15 cellular contexts compared by ENCODE assay signal in genomic region chr1:220160027-220160426, GRCh38.
DNase-seq lines count a peak whose midpoint lies in the region; ATAC-seq, FAIRE-seq and TF ChIP-seq lines count a peak whose summit lies in the region.
"Had no signal": no experiment of that assay in that cellular context is flagged by ENCODE, and none has a peak within 500 bp of the region (broad histone marks: within the 10 kb centered on the region; RNA-seq: fewer than 3 reads in every experiment).

No MANE protein-coding gene starts in this region.

- ATAC-seq in activated T-cell treated with anti-CD3 and anti-CD28 coated beads, Interleukin-2, amount 50 U/mL, for 4 hours = no peak
- no peak for ATAC-seq in GM21381 (IDR thresholded peaks at IDR 0.05; ENCODE audit: unreplicated experiment)
- ATAC-seq in naive thymus-derived CD4-positive, alpha-beta T cell = no peak

- intact Hi-C loops in testis (cut with DNase I; ENCODE audit: low total_unique reads) = no loop called here
- intact Hi-C loops in naive thymus-derived CD4-positive, alpha-beta T cell (cut with micrococcal nuclease) = no loop called here

- FAIRE-seq in small intestine (lab: Jason Lieb, UNC) = no peak
- FAIRE-seq: GM19239 had no signal

- H3K4me3 ChIP-seq in fibroblast of pulmonary artery (replicated peaks; ENCODE audit: low read depth, low read length) (no peak overlapping the region), small intestine (ENCODE audit: low read depth in 1 of 2, low read length in 2 of 2) (no peak overlapping the region), testis (no peak overlapping the region)
- H3K4me3 ChIP-seq in naive thymus-derived CD4-positive, alpha-beta T cell (ENCODE audit: low read length) = no peak overlapping the region

- peak overlapping the region; percentile 1 for H3K27ac Mint-ChIP-seq in activated T-cell treated with anti-CD3 and anti-CD28 coated beads, Interleukin-2, amount 50 U/mL, for 24 hours
- peak overlapping the region in 2 of 9 donors; percentile 3 to 76 for H3K27ac Mint-ChIP-seq in naive thymus-derived CD4-positive, alpha-beta T cell
- H3K27ac Mint-ChIP-seq: HFFc6 had no signal

- H3K27me3 Mint-ChIP-seq in activated T-cell treated with anti-CD3 and anti-CD28 coated beads, Interleukin-2, amount 50 U/mL, for 24 hours = no peaks in the 10 kb centered on the region
- H3K27me3 Mint-ChIP-seq in activated T-cell treated with anti-CD3 and anti-CD28 coated beads, Interleukin-2, amount 50 U/mL, for 4 hours (ENCODE audit: low read depth) = no peaks in the 10 kb centered on the region
- H3K27me3 Mint-ChIP-seq in naive thymus-derived CD4-positive, alpha-beta T cell = no peaks in the 10 kb centered on the region

- no peak for TF ChIP-seq POLR2A in testis (IDR thresholded peaks at IDR 0.05)

- POLR2A ChIA-PET in naive thymus-derived CD4-positive, alpha-beta T cell (lab: Charles Lee) = no interaction called here

- peaks cover 79% of the 10 kb centered on the region for H3K36me3 Mint-ChIP-seq in activated T-cell treated with anti-CD3 and anti-CD28 coated beads, Interleukin-2, amount 50 U/mL, for 24 hours (ENCODE audit: low read depth)
- peaks cover 37% of the 10 kb centered on the region for H3K36me3 Mint-ChIP-seq in activated T-cell treated with anti-CD3 and anti-CD28 coated beads, Interleukin-2, amount 50 U/mL, for 4 hours (ENCODE audit: insufficient read depth)
- peaks cover 8 to 47% (median 34%) of the 10 kb centered on the region in 5 donors for H3K36me3 Mint-ChIP-seq in naive thymus-derived CD4-positive, alpha-beta T cell

- TF ChIP-seq CTCF in fibroblast of pulmonary artery (IDR thresholded peaks at IDR 0.05; ENCODE audit: low read length, missing control alignments) (no peak), testis (IDR thresholded peaks at IDR 0.05) (no peak)

- CTCF ChIA-PET in naive thymus-derived CD4-positive, alpha-beta T cell (lab: Charles Lee) = no interaction called here

- H3K4me3 Mint-ChIP-seq in activated T-cell treated with anti-CD3 and anti-CD28 coated beads, Interleukin-2, amount 50 U/mL, for 24 hours = no peak overlapping the region
- H3K4me3 Mint-ChIP-seq in activated T-cell treated with anti-CD3 and anti-CD28 coated beads, Interleukin-2, amount 50 U/mL, for 4 hours = no peak overlapping the region
- no peak overlapping the region for H3K4me3 Mint-ChIP-seq in naive thymus-derived CD4-positive, alpha-beta T cell
- H3K4me3 Mint-ChIP-seq: CD14-positive monocyte, HFFc6 had no signal

- H3K4me1 Mint-ChIP-seq in activated T-cell treated with anti-CD3 and anti-CD28 coated beads, Interleukin-2, amount 50 U/mL, for 24 hours (ENCODE audit: low read depth) = peaks cover 19% of the 10 kb centered on the region
- H3K4me1 Mint-ChIP-seq in activated T-cell treated with anti-CD3 and anti-CD28 coated beads, Interleukin-2, amount 50 U/mL, for 4 hours (ENCODE audit: low read depth) = peaks cover 21% of the 10 kb centered on the region
- peaks cover 7 to 23% (median 16%) of the 10 kb centered on the region in 7 donors for H3K4me1 Mint-ChIP-seq in naive thymus-derived CD4-positive, alpha-beta T cell
- H3K4me1 Mint-ChIP-seq: CD14-positive monocyte had no signal

- H3K27me3 ChIP-seq in small intestine (ENCODE audit: control insufficient read depth in 2 of 2, insufficient read depth in 2 of 2, low read length in 2 of 2) (no peaks in the 10 kb centered on the region), testis (no peaks in the 10 kb centered on the region)
- no peaks in the 10 kb centered on the region for H3K27me3 ChIP-seq in naive thymus-derived CD4-positive, alpha-beta T cell (ENCODE audit: control insufficient read depth in 2 of 2, insufficient read depth in 2 of 2, low read length in 2 of 2)

- peaks cover 5 to 10% of the 10 kb centered on the region in 2 donors for H3K36me3 ChIP-seq in small intestine (ENCODE audit: control insufficient read depth in 2 of 2, insufficient read depth in 2 of 2, low read length in 2 of 2)
- no peaks in the 10 kb centered on the region for H3K36me3 ChIP-seq in testis (ENCODE audit: low read depth, missing control alignments)
- peaks cover 4 to 39% (median 12%) of the 10 kb centered on the region in 3 experiments for H3K36me3 ChIP-seq in naive thymus-derived CD4-positive, alpha-beta T cell (ENCODE audit: control insufficient read depth in 2 of 3, insufficient read depth in 3 of 3, low read length in 3 of 3)

- H3K4me1 ChIP-seq in small intestine (ENCODE audit: control insufficient read depth in 2 of 2, insufficient read depth in 1 of 2, low read depth in 1 of 2, low read length in 1 of 2) (peaks cover 3 to 6% of the 10 kb centered on the region in 2 donors), testis (no peaks in the 10 kb centered on the region)
- H3K4me1 ChIP-seq in naive thymus-derived CD4-positive, alpha-beta T cell (ENCODE audit: control insufficient read depth in 2 of 2, insufficient read depth in 2 of 2, low read length in 2 of 2) = peaks cover 0 to 7% of the 10 kb centered on the region in 2 donors

- H3K9me3 Mint-ChIP-seq in activated T-cell treated with anti-CD3 and anti-CD28 coated beads, Interleukin-2, amount 50 U/mL, for 24 hours = no peaks in the 10 kb centered on the region
- H3K9me3 Mint-ChIP-seq in activated T-cell treated with anti-CD3 and anti-CD28 coated beads, Interleukin-2, amount 50 U/mL, for 4 hours = no peaks in the 10 kb centered on the region
- peaks cover 0 to 2% (median 0%) of the 10 kb centered on the region in 11 donors for H3K9me3 Mint-ChIP-seq in naive thymus-derived CD4-positive, alpha-beta T cell
- H3K9me3 Mint-ChIP-seq: CD14-positive monocyte, HFFc6 had no signal

- DNase-seq in activated T-cell treated with anti-CD3 and anti-CD28 coated beads, Interleukin-2, amount 50 U/mL, for 24 hours = no peak
- no peak for DNase-seq in activated T-cell treated with anti-CD3 and anti-CD28 coated beads, Interleukin-2, amount 50 U/mL, for 4 hours
- DNase-seq in amniotic epithelial cell (ENCODE audit: low read depth) = peak; percentile 69
- DNase-seq in fibroblast of pulmonary artery (ENCODE audit: low read depth) = peak; percentile 38
- DNase-seq in small intestine = peak; percentile 15
- no peak for DNase-seq in testis
- no peak for DNase-seq in naive thymus-derived CD4-positive, alpha-beta T cell
- DNase-seq: DMS53, GF-D8, HCEC 1CT, HFFc6 had no signal

- H3K9me3 ChIP-seq in small intestine (ENCODE audit: control insufficient read depth, low read depth) (no peaks in the 10 kb centered on the region), testis (no peaks in the 10 kb centered on the region)
- H3K9me3 ChIP-seq in naive thymus-derived CD4-positive, alpha-beta T cell (ENCODE audit: control insufficient read depth in 2 of 3, low read length in 3 of 3) = no peaks in the 10 kb centered on the region

- 78 to 93% (median 88%) methylated on average over 1 of the region's 1 CpG for WGBS in small intestine, 3 donors
- WGBS in testis, 2 donors = 97% methylated on average over 1 of the region's 1 CpG

- H3K27ac ChIP-seq in small intestine (ENCODE audit: low read depth in 1 of 2, low read length in 1 of 2) (peak overlapping the region in 1 of 2 donors; percentile 3), testis (no peak overlapping the region)
- H3K27ac ChIP-seq in naive thymus-derived CD4-positive, alpha-beta T cell (ENCODE audit: low read depth, low read length) = no peak overlapping the region
- H3K27ac ChIP-seq: 22Rv1 had no signal

Comparison
In these comparisons a context has a peak if more than half of its experiments do, and no peak if none do; other contexts are left out.
1. DNase-seq: peak in amniotic epithelial cell (single experiment), fibroblast of pulmonary artery (single experiment) and small intestine (single experiment); none in activated T-cell treated with anti-CD3 and anti-CD28 coated beads, Interleukin-2, amount 50 U/mL, for 24 hours (single experiment), activated T-cell treated with anti-CD3 and anti-CD28 coated beads, Interleukin-2, amount 50 U/mL, for 4 hours (single experiment), testis (single experiment) and naive thymus-derived CD4-positive, alpha-beta T cell (0 of 9).